ENCODE assay signal across 16 cellular contexts in genomic region chr16:58280146-58280845, GRCh38. TPM values are rescaled to one million over a fixed set of nuclear protein-coding genes. Genes with fewer than 3 reads are reported as not detected.
"Had no signal": no experiment of that assay in that cellular context is flagged by ENCODE, and none has a peak within 500 bp of the region (broad histone marks: within the 10 kb centered on the region; RNA-seq: fewer than 3 reads in every experiment).

No MANE protein-coding gene starts in this region.

- H3K36me3 ChIP-seq: tibial nerve, vagina had no signal

- H3K4me3 ChIP-seq: tibial nerve, vagina had no signal

- H3K9me3 ChIP-seq: tibial nerve, vagina had no signal

- H3K9ac ChIP-seq: parathyroid adenoma had no signal

- H3K27me3 ChIP-seq: tibial nerve, vagina had no signal

- DNase-seq: activated CD4-positive, alpha-beta memory T cell treated with anti-CD3 and anti-CD28 coated beads, Interleukin-2, amount 10 ng/mL, durations not matched to agents 7 days and 5 days; activated CD4-positive, alpha-beta T cell treated with anti-CD3 and anti-CD28 coated beads for 4 hours; activated naive CD4-positive, alpha-beta T cell treated with anti-CD3 and anti-CD28 coated beads, Interleukin-2, amount 50 U/mL, for 16 hours; activated T-cell treated with anti-CD3 and anti-CD28 coated beads, Interleukin-2, amount 50 U/mL, for 24 hours; caudate nucleus; foreskin melanocyte; T-helper 2 cell had no signal

- H3K4me1 ChIP-seq: tibial nerve, vagina had no signal

- H3K27ac ChIP-seq: parathyroid adenoma, tibial nerve, vagina had no signal

- H3K9me3 Mint-ChIP-seq: activated CD4-positive, alpha-beta memory T cell treated with anti-CD3 and anti-CD28 coated beads, Interleukin-2, amount 10 ng/mL, durations not matched to agents 7 days and 5 days; activated T-cell treated with anti-CD3 and anti-CD28 coated beads, Interleukin-2, amount 50 U/mL, for 24 hours; neural crest cell; stimulated activated memory B cell treated with anti-CD40 and anti-IgM and Interleukin-4, amounts not matched to agents 10 μg/mL and 1 μg/mL and 100 μg/mL, for 72 hours; WTC11 had no signal

- H3K27me3 Mint-ChIP-seq: stimulated activated memory B cell treated with anti-CD40 and anti-IgM and Interleukin-4, amounts not matched to agents 10 μg/mL and 1 μg/mL and 100 μg/mL, for 72 hours had no signal

- H3K79me2 ChIP-seq: parathyroid adenoma had no signal

- H3K27ac Mint-ChIP-seq: activated CD4-positive, alpha-beta memory T cell treated with anti-CD3 and anti-CD28 coated beads, Interleukin-2, amount 10 ng/mL, durations not matched to agents 7 days and 5 days; activated T-cell treated with anti-CD3 and anti-CD28 coated beads, Interleukin-2, amount 50 U/mL, for 24 hours; stimulated activated memory B cell treated with anti-CD40 and anti-IgM and Interleukin-4, amounts not matched to agents 10 μg/mL and 1 μg/mL and 100 μg/mL, for 72 hours; WTC11 had no signal

- H3K4me3 Mint-ChIP-seq: activated CD4-positive, alpha-beta memory T cell treated with anti-CD3 and anti-CD28 coated beads, Interleukin-2, amount 10 ng/mL, durations not matched to agents 7 days and 5 days; activated T-cell treated with anti-CD3 and anti-CD28 coated beads, Interleukin-2, amount 50 U/mL, for 24 hours; neural crest cell; stimulated activated memory B cell treated with anti-CD40 and anti-IgM and Interleukin-4, amounts not matched to agents 10 μg/mL and 1 μg/mL and 100 μg/mL, for 72 hours; WTC11 had no signal

- H3K36me3 Mint-ChIP-seq: stimulated activated memory B cell treated with anti-CD40 and anti-IgM and Interleukin-4, amounts not matched to agents 10 μg/mL and 1 μg/mL and 100 μg/mL, for 72 hours; WTC11 had no signal

- H2AFZ ChIP-seq: parathyroid adenoma had no signal

- FAIRE-seq: colon, TTC549 had no signal

- ATAC-seq: stimulated activated memory B cell treated with anti-CD40 and anti-IgM and Interleukin-4, amounts not matched to agents 10 μg/mL and 1 μg/mL and 100 μg/mL, for 72 hours had no signal

- H3K4me1 Mint-ChIP-seq: activated CD4-positive, alpha-beta memory T cell treated with anti-CD3 and anti-CD28 coated beads, Interleukin-2, amount 10 ng/mL, durations not matched to agents 7 days and 5 days; stimulated activated memory B cell treated with anti-CD40 and anti-IgM and Interleukin-4, amounts not matched to agents 10 μg/mL and 1 μg/mL and 100 μg/mL, for 72 hours had no signal

RNA-seq across cellular contexts. Expression of gene PRSS54, which starts 14.5 kb away (rescaled TPM):
- total RNA-seq: activated CD4-positive, alpha-beta memory T cell treated with anti-CD3 and anti-CD28 coated beads, Interleukin-2, amount 10 ng/mL, durations not matched to agents 7 days and 5 days; lower leg skin; neural crest cell; tibial nerve; vagina; WTC11 had no signal
